Comparison of ENCODE assay signal across 17 cellular contexts in the genomic region with DNA sequence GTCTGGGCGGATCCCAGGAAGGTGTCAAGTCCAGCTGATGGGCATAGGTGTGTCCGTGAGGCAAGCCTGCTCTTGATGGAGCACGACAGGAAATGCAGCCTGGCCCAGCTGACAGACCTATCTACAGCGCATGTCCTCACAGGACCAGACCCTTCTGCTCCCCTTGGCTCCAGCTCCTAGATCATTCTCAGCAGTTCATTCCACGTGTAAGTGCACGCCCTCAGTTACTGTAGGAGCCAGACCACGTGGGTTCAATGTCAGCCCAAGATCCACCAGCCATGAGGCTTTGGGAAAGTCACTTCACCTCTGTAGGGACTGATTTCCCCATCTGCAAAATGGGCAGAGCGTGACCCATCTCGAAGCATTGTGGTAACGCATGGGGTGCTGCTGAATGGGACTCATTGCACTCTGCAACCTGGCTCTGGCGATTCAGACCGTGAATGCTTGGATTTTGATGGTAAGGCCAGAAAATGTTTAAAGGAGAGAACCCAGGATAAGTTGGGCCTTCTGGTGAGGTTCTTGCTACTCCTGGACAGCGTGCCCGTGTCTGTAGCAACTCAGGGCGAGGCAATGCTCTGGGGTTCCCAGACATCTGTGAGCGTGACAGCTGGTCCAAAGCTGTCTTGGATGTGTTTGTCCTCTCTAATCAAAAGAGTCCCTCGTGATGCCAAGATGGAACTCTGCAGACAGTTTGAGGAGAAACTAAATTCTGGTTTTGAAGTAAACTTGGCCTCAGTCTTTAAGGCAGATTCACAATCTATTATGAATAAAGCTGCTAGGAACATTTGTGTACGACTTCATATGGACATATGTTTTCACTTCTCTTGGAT. TPM values are rescaled to one million over a fixed set of nuclear protein-coding genes. Genes with fewer than 3 reads are reported as not detected.
DNase-seq lines count a peak whose midpoint lies in the region; ATAC-seq, FAIRE-seq and TF ChIP-seq lines count a peak whose summit lies in the region.
"Had no signal": no experiment of that assay in that cellular context is flagged by ENCODE, and none has a peak within 500 bp of the region (broad histone marks: within the 10 kb centered on the region; RNA-seq: fewer than 3 reads in every experiment).

No MANE protein-coding gene starts in this region.

- H3K9me3 ChIP-seq in keratinocyte (ENCODE audit: control insufficient read depth, low read depth, low read length) (no peaks in the 10 kb centered on the region), tibial nerve (no peaks in the 10 kb centered on the region), thyroid gland (no peaks in the 10 kb centered on the region)
- H3K9me3 ChIP-seq: SK-N-SH had no signal

- TF ChIP-seq CTCF in keratinocyte (optimal IDR thresholded peaks at IDR 0.05 in 1 of 3, IDR thresholded peaks at IDR 0.05 in 1 of 3, conservative IDR thresholded peaks at IDR 0.05 in 1 of 3; ENCODE audit: extremely low read depth in 1 of 3, insufficient read depth in 2 of 3, low read length in 3 of 3), result no peak
- TF ChIP-seq CTCF in tibial nerve (IDR thresholded peaks at IDR 0.05), result no peak
- TF ChIP-seq CTCF in thyroid gland (IDR thresholded peaks at IDR 0.05), result no peak

- peak; percentile 10 for DNase-seq in NCI-H748 (lab: John Stamatoyannopoulos, UW; ENCODE audit: unreplicated experiment)
- DNase-seq in NCI-H748 treated with DMSO at 0.1 percent for 48 hours (lab: John Stamatoyannopoulos, UW), result no peak
- peak; percentile 53 for DNase-seq in keratinocyte (ENCODE audit: low read depth, low spot score)
- DNase-seq in tibial nerve (ENCODE audit: low spot score in 2 of 2), result peak in 1 of 2 donors; percentile 30
- no peak for DNase-seq in epidermal melanocyte (ENCODE audit: insufficient read length, low spot score)
- DNase-seq in thyroid gland, result no peak
- DNase-seq: activated CD4-positive, alpha-beta T cell treated with anti-CD3 and anti-CD28 coated beads for 48 hours; activated naive CD8-positive, alpha-beta T cell treated with anti-CD3 and anti-CD28 coated beads for 36 hours; C1 segment of cervical spinal cord; H9; NCI-H2029; NCI-H510A; nucleus accumbens; OCI-M1; SK-N-SH had no signal

- peak overlapping the region; percentile 28 for H2AFZ ChIP-seq in keratinocyte (ENCODE audit: control insufficient read depth, low read length)

- H3K4me1 ChIP-seq in keratinocyte (ENCODE audit: control insufficient read depth, extremely low read depth, insufficient read depth, low read length) (peaks cover 36% of the 10 kb centered on the region), tibial nerve (peaks cover 0 to 28% (median 0%) of the 10 kb centered on the region in 4 donors), thyroid gland (peaks cover 6 to 20% of the 10 kb centered on the region in 2 donors)

- intact Hi-C loops in thyroid gland (cut with DNase I), result no loop called here

- no peak for TF ChIP-seq EP300 in tibial nerve (IDR thresholded peaks at IDR 0.05)

- peak overlapping the region; percentile 85 for H3K4me2 ChIP-seq in keratinocyte (ENCODE audit: control insufficient read depth, extremely low read depth, insufficient read depth, low read depth, low read length)

- dilution Hi-C loops in keratinocyte (cut with MboI; ENCODE audit: extremely low pct_ligation_motif_present, low sequenced_read_pairs), result no loop called here

- H3K4me3 ChIP-seq in keratinocyte (ENCODE audit: control insufficient read depth in 2 of 3, extremely low read depth in 1 of 3, insufficient read depth in 2 of 3, low read depth in 1 of 3, low read length in 3 of 3) (no peak overlapping the region), tibial nerve (no peak overlapping the region), thyroid gland (replicated peaks in 1 of 3) (no peak overlapping the region)

- no peaks in the 10 kb centered on the region for H4K20me1 ChIP-seq in keratinocyte (ENCODE audit: control insufficient read depth, extremely low read depth, insufficient read depth, low read length)

- no peak overlapping the region for H3K27ac ChIP-seq in keratinocyte (ENCODE audit: control insufficient read depth, insufficient read depth, low read length)
- H3K27ac ChIP-seq in tibial nerve, result peak overlapping the region in 3 of 4 donors; percentile 81 to 93 (median 86)
- no peak overlapping the region for H3K27ac ChIP-seq in thyroid gland

- peak; percentile 86 for FAIRE-seq in keratinocyte (lab: Jason Lieb, UNC)

- WGBS in tibial nerve, 2 donors, result 83 to 88% methylated on average over 18 of the region's 18 CpGs
- WGBS in thyroid gland, 2 donors, result 94% methylated on average over 18 of the region's 18 CpGs

- ATAC-seq in esophagus mucosa, result peak; percentile 89
- no peak for ATAC-seq in HG03469 (IDR thresholded peaks at IDR 0.05; ENCODE audit: unreplicated experiment)

- H3K27me3 ChIP-seq in keratinocyte (ENCODE audit: control insufficient read depth, extremely low read depth, insufficient read depth, low read length), result no peaks in the 10 kb centered on the region
- no peaks in the 10 kb centered on the region for H3K27me3 ChIP-seq in tibial nerve
- no peaks in the 10 kb centered on the region for H3K27me3 ChIP-seq in thyroid gland

- TF ChIP-seq POLR2A in tibial nerve (IDR thresholded peaks at IDR 0.05) (no peak), thyroid gland (IDR thresholded peaks at IDR 0.05) (no peak)

- H3K36me3 ChIP-seq in keratinocyte (ENCODE audit: control insufficient read depth in 2 of 2, extremely low read depth in 1 of 2, insufficient read depth in 2 of 2, low read length in 2 of 2), result no peaks in the 10 kb centered on the region
- no peaks in the 10 kb centered on the region for H3K36me3 ChIP-seq in tibial nerve
- H3K36me3 ChIP-seq in thyroid gland, result no peaks in the 10 kb centered on the region

- H3K9me1 ChIP-seq in keratinocyte (ENCODE audit: control insufficient read depth, extremely low read depth, insufficient read depth, low read length), result no peaks in the 10 kb centered on the region

- no peaks in the 10 kb centered on the region for H3K79me2 ChIP-seq in keratinocyte (ENCODE audit: control insufficient read depth, insufficient read depth, low read length)

- H3K9ac ChIP-seq in keratinocyte (ENCODE audit: control insufficient read depth, extremely low read depth, insufficient read depth, low read length), result no peak overlapping the region
- H3K9ac ChIP-seq: SK-N-SH had no signal

RNA-seq across cellular contexts. Expression of gene TMEM17, which starts 47.6 kb away (rescaled TPM):
- 2.3 TPM for total RNA-seq in esophagus mucosa
- polyA plus RNA-seq in keratinocyte, result 3.3 to 5.1 TPM (median 4.1 TPM) in 3 replicates
- polyA plus RNA-seq in keratinocyte (2011; ENCODE audit: low read depth), result 0.97 TPM
- 2.5 and 4.3 TPM in 2 replicates for polyA plus RNA-seq in keratinocyte (2011; cell fraction: cytosol; rRNA removed)
- polyA plus RNA-seq in keratinocyte (2011; cell fraction: nucleus; rRNA removed), result 4.3 and 5.8 TPM in 2 replicates
- polyA plus RNA-seq in keratinocyte (2012; ENCODE audit: low replicate concordance), result 0.83 and 3.3 TPM in 2 replicates
- 0.96 to 1.3 TPM in 2 of 3 replicates, not detected in the other for polyA minus RNA-seq in keratinocyte
- not detected for polyA minus RNA-seq in keratinocyte (2011; cell fraction: cytosol; rRNA and poly(A)+ RNA removed)
- polyA minus RNA-seq in keratinocyte (2011; cell fraction: nucleus; rRNA and poly(A)+ RNA removed), result 1.3 and 1.6 TPM in 2 replicates
- 1 to 10 TPM; 1.7 to 5.9 (median 3.2) TPM for total RNA-seq in tibial nerve
- 1 to 10 TPM; 2.1 to 6.0 (median 4.8) TPM for total RNA-seq in thyroid gland

Comparison
In these comparisons a context has a peak if more than half of its experiments do, and no peak if none do; other contexts are left out.
1. DNase-seq: peak in NCI-H748 (single experiment) and keratinocyte (single experiment); none in NCI-H748 treated with DMSO at 0.1 percent for 48 hours (single experiment), epidermal melanocyte (single experiment) and thyroid gland (0 of 2).
2. H3K27ac ChIP-seq: peak in tibial nerve (3 of 4); none in keratinocyte (single experiment) and thyroid gland (0 of 3).